Comparison of ENCODE assay signal across 9 cellular contexts in the genomic region with DNA sequence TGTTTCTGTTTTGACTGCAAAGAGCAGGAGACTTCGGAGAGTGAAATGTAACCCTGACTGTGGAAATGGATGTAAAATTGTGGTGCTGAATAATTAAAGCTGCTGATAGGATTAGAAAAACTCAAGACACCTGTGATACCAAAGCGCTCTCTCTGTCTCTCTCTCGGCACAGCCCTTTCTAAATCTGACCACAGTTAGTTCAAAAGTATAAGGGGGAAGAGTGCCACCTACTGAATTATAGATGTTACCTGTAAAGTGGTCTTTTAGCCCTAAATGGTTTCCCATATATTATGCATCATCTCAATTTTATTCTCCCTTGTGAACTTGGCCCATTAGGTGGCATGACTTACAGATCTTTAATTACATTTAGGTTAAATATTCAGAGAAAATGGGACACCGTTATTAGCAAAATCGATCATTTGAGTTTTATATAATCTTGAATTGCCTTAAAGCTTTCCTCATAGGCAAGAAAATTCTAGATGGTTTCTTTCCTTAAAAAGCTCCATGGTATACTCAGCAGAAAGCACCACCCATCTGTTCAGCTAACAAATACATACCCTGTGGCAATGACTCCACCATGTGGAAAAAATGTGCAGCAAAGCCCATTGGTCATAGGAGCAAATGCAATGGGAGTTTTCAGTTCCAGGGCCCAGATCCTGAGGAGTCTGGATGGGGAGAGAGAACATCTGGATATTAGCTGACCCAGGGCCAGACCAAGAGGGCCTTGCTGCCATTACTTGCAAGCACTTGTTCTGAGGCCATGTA. TPM values are rescaled to one million over a fixed set of nuclear protein-coding genes. Genes with fewer than 3 reads are reported as not detected.
DNase-seq lines count a peak whose midpoint lies in the region; ATAC-seq, FAIRE-seq and TF ChIP-seq lines count a peak whose summit lies in the region.
"Had no signal": no experiment of that assay in that cellular context is flagged by ENCODE, and none has a peak within 500 bp of the region (broad histone marks: within the 10 kb centered on the region; RNA-seq: fewer than 3 reads in every experiment).

No MANE protein-coding gene starts in this region.

- H3K9me3 ChIP-seq in endothelial cell of umbilical vein (replicated peaks; ENCODE audit: control insufficient read depth, insufficient read depth, low read length) = no peaks in the 10 kb centered on the region
- H3K9me3 ChIP-seq in osteoblast (ENCODE audit: low read depth, low read length) = no peaks in the 10 kb centered on the region

- dilution Hi-C loops in endothelial cell of umbilical vein (cut with MboI; ENCODE audit: extremely low pct_ligation_motif_present, low sequenced_read_pairs) = no loop called here

- H3K9me1 ChIP-seq in endothelial cell of umbilical vein (replicated peaks; ENCODE audit: control insufficient read depth, extremely low read depth, insufficient read depth, low read length) = no peaks in the 10 kb centered on the region

- CTCF ChIA-PET in RWPE1 (lab: Yijun Ruan, JAX) (interaction anchor here (0.6 to 2.1 kb wide), 7 partner anchors 20 to 638 kb away, joined by 3 to 11 read pairs (median 4); no protein-coding TSS in a partner anchor), endothelial cell of umbilical vein (lab: Charles Lee) (interaction anchor here (0.9 to 3.6 kb wide), 10 partner anchors 13 to 343 kb away, joined by 3 to 50 read pairs (median 4); a partner anchor contains a TSS)

- peak; percentile 83 for DNase-seq in ACHN
- DNase-seq in GM12891 (ENCODE audit: insufficient read length, low spot score) = no peak
- DNase-seq in RWPE1 (ENCODE audit: low spot score) = peak; percentile 37
- DNase-seq in endothelial cell of umbilical vein (ENCODE audit: low read depth, low spot score) = peak; percentile 24
- no peak for DNase-seq in osteoblast (ENCODE audit: insufficient read length, low spot score, missing footprints)
- no peak for DNase-seq in GM13977 (ENCODE audit: low spot score)

- peak overlapping the region; percentile 31; the same call in 1 of the 2 replicates for H3K27ac ChIP-seq in RWPE1
- H3K27ac ChIP-seq in endothelial cell of umbilical vein (ENCODE audit: insufficient read depth, low read depth, low read length) = peak overlapping the region; percentile 56
- H3K27ac ChIP-seq in osteoblast (ENCODE audit: low read depth, low read length) = no peak overlapping the region

- H3K9ac ChIP-seq in endothelial cell of umbilical vein (replicated peaks; ENCODE audit: extremely low read depth, insufficient read depth, low read length) = no peak overlapping the region

- H3K27me3 ChIP-seq in endothelial cell of umbilical vein (ENCODE audit: control insufficient read depth in 2 of 2, insufficient read depth in 2 of 2, low read length in 2 of 2) (no peaks in the 10 kb centered on the region), osteoblast (ENCODE audit: insufficient read depth, low read length) (no peaks in the 10 kb centered on the region)

- H2AFZ ChIP-seq in endothelial cell of umbilical vein (ENCODE audit: low read depth, low read length) (no peak overlapping the region), osteoblast (ENCODE audit: low read length) (no peak overlapping the region)

- intact Hi-C loops in endothelial cell of umbilical vein (cut with micrococcal nuclease) = loop anchor here (1.0 to 2.0 kb wide), 2 partner anchors 18 to 160 kb away; no protein-coding TSS in a partner anchor

- H3K4me2 ChIP-seq in endothelial cell of umbilical vein (ENCODE audit: insufficient read depth, low read length) (no peak overlapping the region), osteoblast (ENCODE audit: insufficient read depth, low read length) (no peak overlapping the region)

- in situ Hi-C loops in ACHN (cut with HindIII; ENCODE audit: low pct_ligation_motif_present, low pct_unique_long_range_greater_than_20kb, low sequenced_read_pairs) = loop anchor here (25.0 kb wide), 1 partner anchor 172 kb away; no protein-coding TSS in a partner anchor
- in situ Hi-C loops in GM13977 (cut with MboI; ENCODE audit: low pct_unique_long_range_greater_than_20kb, low sequenced_read_pairs, unreplicated experiment) = no loop called here

- peak; percentile 16 for FAIRE-seq in GM12891 (lab: Jason Lieb, UNC)
- no peak for FAIRE-seq in endothelial cell of umbilical vein (lab: Jason Lieb, UNC)
- FAIRE-seq: endometrium had no signal

- no peak for ATAC-seq in HG03139 (IDR thresholded peaks at IDR 0.05; ENCODE audit: unreplicated experiment)
- ATAC-seq in GM21723 (IDR thresholded peaks at IDR 0.05; ENCODE audit: unreplicated experiment) = no peak

- no peak overlapping the region for H3K4me3 ChIP-seq in endothelial cell of umbilical vein (replicated peaks in 1 of 3; ENCODE audit: insufficient read depth in 1 of 3, low read depth in 1 of 3, low read length in 3 of 3)
- H3K4me3 ChIP-seq in osteoblast (ENCODE audit: insufficient read depth, low read length) = no peak overlapping the region

- POLR2A ChIA-PET in RWPE1 (lab: Yijun Ruan, JAX; ENCODE audit: low non-redundant PET) (interaction anchor here (0.6 kb wide), 1 partner anchor 27 kb away, joined by 3 read pairs; no protein-coding TSS in a partner anchor), endothelial cell of umbilical vein (lab: Charles Lee) (no interaction called here)

- peaks cover 21 to 32% of the 10 kb centered on the region in 2 experiments for H3K36me3 ChIP-seq in endothelial cell of umbilical vein (ENCODE audit: control insufficient read depth in 2 of 2, extremely low read depth in 1 of 2, insufficient read depth in 2 of 2, low read length in 2 of 2)
- peaks cover 93% of the 10 kb centered on the region for H3K36me3 ChIP-seq in osteoblast (ENCODE audit: insufficient read depth, low read length)

- no peaks in the 10 kb centered on the region for H3K79me2 ChIP-seq in endothelial cell of umbilical vein (ENCODE audit: control insufficient read depth, insufficient read depth, low read length)
- H3K79me2 ChIP-seq in osteoblast (ENCODE audit: insufficient read depth, low read length) = peaks cover 7% of the 10 kb centered on the region

- TF ChIP-seq POLR2A in GM12891 (IDR thresholded peaks at IDR 0.05; ENCODE audit: low read depth, low read length) (0 out of 2 replicates have a peak, but pooled peaks have one; percentile 13), endothelial cell of umbilical vein (IDR thresholded peaks at IDR 0.05; ENCODE audit: low read depth, low read length) (no peak)

- H4K20me1 ChIP-seq in endothelial cell of umbilical vein (replicated peaks; ENCODE audit: control insufficient read depth, extremely low read depth, insufficient read depth, low read length) (peaks cover 2% of the 10 kb centered on the region), osteoblast (ENCODE audit: insufficient read depth, low read length) (peaks cover 10% of the 10 kb centered on the region)

- TF ChIP-seq CTCF in RWPE1 (conservative IDR thresholded peaks at IDR 0.05; ENCODE audit: low read depth) (peak; percentile 21), endothelial cell of umbilical vein (IDR thresholded peaks at IDR 0.05; ENCODE audit: extremely low read depth in 1 of 2, insufficient read depth in 1 of 2, low read depth in 1 of 2, low read length in 2 of 2) (no peak), osteoblast (IDR thresholded peaks at IDR 0.05; ENCODE audit: extremely low read depth, low read depth, low read length) (peak; percentile 68), GM13977 (IDR thresholded peaks at IDR 0.05; ENCODE audit: extremely low read depth, insufficient read depth, missing control alignments) (no peak)

- BruUV-seq in endothelial cell of umbilical vein (replicated peaks; lab: Mats Ljungman, UMichigan) = no TSS peak

- H3K4me1 ChIP-seq in endothelial cell of umbilical vein (ENCODE audit: control insufficient read depth, extremely low read depth, insufficient read depth, low read length) = peaks cover 12% of the 10 kb centered on the region
- peaks cover 4% of the 10 kb centered on the region for H3K4me1 ChIP-seq in osteoblast (ENCODE audit: insufficient read depth, low read length)

TF ChIP-seq in GM12891, 5 proteins besides CTCF, POLR2A, EP300 and RAD21:
- no peak for TF ChIP-seq TAF1 (IDR thresholded peaks at IDR 0.05; ENCODE audit: low read depth, low read length)
- TF ChIP-seq POLR2AphosphoS5 (IDR thresholded peaks at IDR 0.05; ENCODE audit: low read depth, low read length) = no peak
- no peak for TF ChIP-seq POU2F2 (IDR thresholded peaks at IDR 0.05; ENCODE audit: low read depth, low read length)
- no peak for TF ChIP-seq SPI1 (IDR thresholded peaks at IDR 0.05; ENCODE audit: low read depth, low read length)
- no peak for TF ChIP-seq PAX5 (IDR thresholded peaks at IDR 0.05; ENCODE audit: insufficient read depth, low read length, severe bottlenecking)

TF ChIP-seq in endothelial cell of umbilical vein, 7 proteins besides CTCF, POLR2A, EP300 and RAD21 (continues in another document):
- TF ChIP-seq, protein P1, sequence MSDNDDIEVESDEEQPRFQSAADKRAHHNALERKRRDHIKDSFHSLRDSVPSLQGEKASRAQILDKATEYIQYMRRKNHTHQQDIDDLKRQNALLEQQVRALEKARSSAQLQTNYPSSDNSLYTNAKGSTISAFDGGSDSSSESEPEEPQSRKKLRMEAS (IDR thresholded peaks at IDR 0.05; ENCODE audit: insufficient read depth, insufficient read length) = no peak
- no peak for TF ChIP-seq POLR2AphosphoS5 (IDR thresholded peaks at IDR 0.05; ENCODE audit: insufficient read depth, low read depth, low read length)
- TF ChIP-seq FOS (IDR thresholded peaks at IDR 0.05; ENCODE audit: borderline replicate concordance, insufficient read depth, low read length) = no peak

RNA-seq across cellular contexts. Expression of a gene that starts 18.1 kb away (rescaled TPM):
- polyA plus RNA-seq in GM12891 (2012; ENCODE audit: low read depth, missing spikeins) = 28.6 TPM
- total RNA-seq in endothelial cell of umbilical vein = 23.3 and 24.8 TPM in 2 replicates
- 15.1 and 18.1 TPM in 2 replicates for polyA plus RNA-seq in endothelial cell of umbilical vein
- 18.8 and 19.4 TPM in 2 replicates for polyA plus RNA-seq in endothelial cell of umbilical vein (2011; cell fraction: cytosol; rRNA removed)
- polyA plus RNA-seq in endothelial cell of umbilical vein (2011; cell fraction: nucleus; rRNA removed) = 35.7 and 40.1 TPM in 2 replicates
- 13.2 and 22.0 TPM in 2 replicates for polyA plus RNA-seq in endothelial cell of umbilical vein (2012)
- 21.4 and 25.0 TPM in 2 replicates for polyA minus RNA-seq in endothelial cell of umbilical vein
- 34.7 TPM for polyA minus RNA-seq in endothelial cell of umbilical vein (2011; cell fraction: cytosol; rRNA and poly(A)+ RNA removed)
- 11.9 and 16.5 TPM in 2 replicates for polyA minus RNA-seq in endothelial cell of umbilical vein (2011; cell fraction: nucleus; rRNA and poly(A)+ RNA removed)
- total RNA-seq in osteoblast = 8.3 and 10.0 TPM in 2 replicates

RNA-seq across cellular contexts. Expression of a gene that starts 26.4 kb away (rescaled TPM):
- polyA plus RNA-seq in GM12891 (2012; ENCODE audit: low read depth, missing spikeins) = 38.5 TPM
- total RNA-seq in endothelial cell of umbilical vein (73.6 and 85.3 TPM in 2 replicates), osteoblast (97.2 and 119 TPM in 2 replicates)
- polyA plus RNA-seq in endothelial cell of umbilical vein = 107 and 108 TPM in 2 replicates
- polyA plus RNA-seq in endothelial cell of umbilical vein (2011; cell fraction: cytosol; rRNA removed) = 99.3 and 105 TPM in 2 replicates
- 48.1 and 56.3 TPM in 2 replicates for polyA plus RNA-seq in endothelial cell of umbilical vein (2011; cell fraction: nucleus; rRNA removed)
- 60.1 and 66.7 TPM in 2 replicates for polyA plus RNA-seq in endothelial cell of umbilical vein (2012)
- 230 and 342 TPM in 2 replicates for polyA minus RNA-seq in endothelial cell of umbilical vein
- 61.2 TPM for polyA minus RNA-seq in endothelial cell of umbilical vein (2011; cell fraction: cytosol; rRNA and poly(A)+ RNA removed)
- 40.9 and 53.3 TPM in 2 replicates for polyA minus RNA-seq in endothelial cell of umbilical vein (2011; cell fraction: nucleus; rRNA and poly(A)+ RNA removed)

Comparison
In these comparisons a context has a peak if more than half of its experiments do, and no peak if none do; other contexts are left out.
1. DNase-seq: peak in ACHN (single experiment), RWPE1 (single experiment) and endothelial cell of umbilical vein (single experiment); none in GM12891 (single experiment), osteoblast (single experiment) and GM13977 (single experiment).
2. CTCF ChIP-seq: peak in RWPE1 (single experiment) and osteoblast (single experiment); none in endothelial cell of umbilical vein (0 of 2) and GM13977 (single experiment).